In the genomic region with DNA sequence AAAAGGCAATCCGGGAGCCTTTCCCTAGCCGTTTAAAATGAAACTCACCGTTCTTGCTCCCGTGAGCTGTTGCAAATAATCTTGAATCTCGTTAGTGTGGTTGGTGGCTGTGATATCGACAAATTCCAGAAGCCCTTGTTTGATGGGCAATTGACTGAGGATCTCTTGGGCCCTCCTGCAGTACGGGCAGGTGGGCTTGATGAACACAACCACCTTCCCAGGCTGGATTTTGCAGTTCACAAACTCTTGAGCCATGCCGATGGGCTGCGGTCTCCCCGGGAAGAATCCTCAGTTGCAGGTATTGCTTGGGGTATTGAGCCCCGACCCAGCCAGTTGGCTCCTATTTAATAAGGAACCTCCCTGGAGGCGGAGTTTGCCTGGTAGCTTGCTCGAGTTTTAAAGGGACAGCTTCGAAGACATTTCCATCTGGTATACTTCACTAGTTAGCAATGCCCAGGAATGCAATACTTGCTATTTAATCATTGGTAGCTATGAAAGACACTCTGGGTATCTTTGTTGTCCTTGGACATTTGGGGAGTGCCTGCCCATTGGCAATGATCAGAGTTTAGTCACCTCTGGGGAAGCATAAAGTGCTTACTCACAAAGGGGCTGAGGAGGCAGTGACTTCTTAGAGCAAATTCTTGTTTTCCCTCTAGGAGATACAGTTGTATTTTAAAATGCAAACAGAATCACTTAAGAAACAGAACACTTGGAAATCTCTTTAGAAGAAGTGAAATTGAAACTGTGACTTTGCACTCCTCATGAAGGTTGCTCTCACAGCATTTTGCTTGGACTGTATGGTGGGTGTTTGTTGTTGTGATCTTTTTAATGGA, we compare ENCODE assay signal across 8 cellular contexts. TPM values are rescaled to one million over a fixed set of nuclear protein-coding genes. Genes with fewer than 3 reads are reported as not detected.
DNase-seq lines count a peak whose midpoint lies in the region; ATAC-seq and TF ChIP-seq lines count a peak whose summit lies in the region.

A gene with protein sequence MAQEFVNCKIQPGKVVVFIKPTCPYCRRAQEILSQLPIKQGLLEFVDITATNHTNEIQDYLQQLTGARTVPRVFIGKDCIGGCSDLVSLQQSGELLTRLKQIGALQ (minus strand): TSS at position 319 of the 833 bp plus-strand sequence. CDS start 64 bp downstream, at position 255.

- DNase-seq in ACHN, result peak; percentile 89
- DNase-seq in NCI-H146 treated with DMSO at 0.1 percent for 48 hours (lab: John Stamatoyannopoulos, UW; ENCODE audit: unreplicated experiment), result peak; percentile 29
- no peak for DNase-seq in activated B cell treated with CpG ODN at 0.5 μM for 24 hours
- DNase-seq in right lobe of liver, result peak; percentile 69 to 85 (median 80)
- peak; percentile 42 for DNase-seq in stimulated activated naive CD4-positive, alpha-beta T cell treated with Interleukin-2 at 50 U/mL for 16 hours (lab: John Stamatoyannopoulos, UW)

- POLR2A ChIA-PET in activated B cell treated with CpG ODN at 0.5 μM for 24 hours (lab: Charles Lee), result interaction anchor here (0.5 to 10.1 kb wide), 13 partner anchors 9 to 1360 kb away, joined by 3 to 233 read pairs (median 8); a partner anchor contains a TSS

- no peaks in the 10 kb centered on the region for H3K27me3 Mint-ChIP-seq in activated B cell treated with CpG ODN at 0.5 μM for 24 hours

- H3K4me3 Mint-ChIP-seq in activated B cell treated with CpG ODN at 0.5 μM for 24 hours, result peak within 1 kb of the TSS; percentile 95

- CTCF ChIA-PET in activated B cell treated with CpG ODN at 0.5 μM for 24 hours (lab: Charles Lee), result interaction anchor here (1.1 to 4.5 kb wide), 7 partner anchors 9 to 60 kb away, joined by 3 to 32 read pairs (median 6); no protein-coding TSS in a partner anchor

- H3K9me3 Mint-ChIP-seq in activated B cell treated with CpG ODN at 0.5 μM for 24 hours, result no peaks in the 10 kb centered on the region

- peak; percentile 96 for TF ChIP-seq POLR2A in right lobe of liver (IDR thresholded peaks at IDR 0.05)

- intact Hi-C loops in activated B cell treated with CpG ODN at 0.5 μM for 24 hours (cut with micrococcal nuclease), result loop anchor here (1.0 to 10.0 kb wide), 8 partner anchors 12 to 1360 kb away; a partner anchor contains a TSS
- intact Hi-C loops in right lobe of liver (cut with DNase I), result no loop called here

- H3K27ac Mint-ChIP-seq in activated B cell treated with CpG ODN at 0.5 μM for 24 hours, result peak within 1 kb of the TSS; percentile 98

- peaks cover 16% of the 10 kb centered on the region for H3K36me3 Mint-ChIP-seq in activated B cell treated with CpG ODN at 0.5 μM for 24 hours (ENCODE audit: low read depth)

- H3K9me3 ChIP-seq in ectodermal cell (ENCODE audit: control insufficient read depth, low read length) (no peaks in the 10 kb centered on the region), right lobe of liver (no peaks in the 10 kb centered on the region)

- in situ Hi-C loops in ACHN (cut with HindIII; ENCODE audit: low pct_ligation_motif_present, low pct_unique_long_range_greater_than_20kb, low sequenced_read_pairs), result no loop called here

- H3K4me1 ChIP-seq in ectodermal cell (ENCODE audit: control insufficient read depth, insufficient read depth, low read length) (peaks cover 8% of the 10 kb centered on the region), right lobe of liver (peaks cover 0 to 55% (median 20%) of the 10 kb centered on the region in 4 donors)

- H3K36me3 ChIP-seq in ectodermal cell (ENCODE audit: control insufficient read depth, insufficient read depth, low read length), result no peaks in the 10 kb centered on the region
- H3K36me3 ChIP-seq in right lobe of liver, result no peaks in the 10 kb centered on the region

- peak within 1 kb of the TSS; percentile 74 for H3K27ac ChIP-seq in ectodermal cell (ENCODE audit: insufficient read depth, low read depth, low read length, poor library complexity, severe bottlenecking)
- peak within 1 kb of the TSS; percentile 80 to 87 (median 81) for H3K27ac ChIP-seq in right lobe of liver

- H3K27me3 ChIP-seq in ectodermal cell (ENCODE audit: control insufficient read depth, insufficient read depth, low read length, poor library complexity, severe bottlenecking), result no peaks in the 10 kb centered on the region
- no peaks in the 10 kb centered on the region for H3K27me3 ChIP-seq in right lobe of liver

- 0 to 1% methylated on average over 14 of the region's 14 CpGs for WGBS in ectodermal cell, 2 experiments
- WGBS in right lobe of liver (ENCODE audit: insufficient coverage, low coverage, low lambda C conversion rate, missing lambda C conversion rate), result 0% methylated on average over 8 of the region's 14 CpGs

- ATAC-seq in HG02840 (IDR thresholded peaks at IDR 0.05; ENCODE audit: low FRiP score, unreplicated experiment) (peak; percentile 39), activated B cell treated with CpG ODN at 0.5 μM for 24 hours (ENCODE audit: low read depth) (peak; percentile 30), right lobe of liver (peak; percentile 58 to 77 (median 70))

- TF ChIP-seq CTCF in GM12875 (IDR thresholded peaks at IDR 0.05; ENCODE audit: borderline replicate concordance, insufficient read depth, low read depth, low read length) (no peak), activated B cell treated with CpG ODN at 0.5 μM for 24 hours (IDR thresholded peaks at IDR 0.05) (no peak), right lobe of liver (IDR thresholded peaks at IDR 0.05) (no peak)

- H3K4me1 Mint-ChIP-seq in activated B cell treated with CpG ODN at 0.5 μM for 24 hours, result peaks cover 72% of the 10 kb centered on the region

- H3K4me3 ChIP-seq in GM12875 (ENCODE audit: low read depth, low read length) (peak within 1 kb of the TSS; percentile 85), ectodermal cell (ENCODE audit: insufficient read depth, low read depth, low read length) (peak within 1 kb of the TSS; percentile 65), right lobe of liver (peak within 1 kb of the TSS; percentile 72 to 79 (median 75))

RNA-seq across cellular contexts. Expression of the gene that starts here (rescaled TPM):
- total RNA-seq in activated B cell treated with CpG ODN at 0.5 μM for 24 hours (55.4 and 60.2 TPM in 2 replicates), right lobe of liver (100 to 1,000 TPM in 3 of 6 experiments, 10 to 100 TPM in 3; 40.2 to 228 (median 82.8) TPM)
- polyA plus RNA-seq in ectodermal cell (2013, experiment 1 of 4), result 14.7 TPM
- polyA plus RNA-seq in ectodermal cell (2013, experiment 2 of 4), result 13.4 TPM
- 19.9 TPM for polyA plus RNA-seq in ectodermal cell (2013, experiment 3 of 4)
- 17.2 TPM for polyA plus RNA-seq in ectodermal cell (2013, experiment 4 of 4)
